Comparison of ENCODE assay signal across 2 cellular contexts in the genomic region with DNA sequence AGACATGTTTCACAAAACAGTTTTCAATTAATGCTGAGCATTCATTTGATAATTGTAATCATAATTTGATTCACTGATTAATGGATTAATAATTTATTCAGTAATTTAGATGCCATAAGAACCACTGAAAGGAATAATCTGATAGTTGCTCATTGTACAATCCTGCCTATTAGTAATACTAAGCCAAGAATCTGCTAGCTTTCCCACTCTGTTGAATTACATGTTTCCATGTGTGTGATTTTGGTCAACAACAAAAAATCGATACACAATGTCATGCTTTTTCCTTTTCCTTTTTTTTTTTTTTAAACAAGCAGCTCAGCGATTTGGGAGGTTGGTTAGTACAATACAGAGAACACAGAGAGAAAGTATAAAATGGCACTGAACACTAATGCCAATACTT.
TF ChIP-seq lines count a peak whose summit lies in the region.

No MANE protein-coding gene starts in this region.

TF ChIP-seq in HCT116, 20 proteins besides CTCF, POLR2A, EP300 and RAD21:
- TF ChIP-seq, protein P1, sequence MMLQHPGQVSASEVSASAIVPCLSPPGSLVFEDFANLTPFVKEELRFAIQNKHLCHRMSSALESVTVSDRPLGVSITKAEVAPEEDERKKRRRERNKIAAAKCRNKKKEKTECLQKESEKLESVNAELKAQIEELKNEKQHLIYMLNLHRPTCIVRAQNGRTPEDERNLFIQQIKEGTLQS (IDR thresholded peaks at IDR 0.05) = no peak
- TF ChIP-seq SRF (IDR thresholded peaks at IDR 0.05; ENCODE audit: low read depth) (no peak), CEBPB (IDR thresholded peaks at IDR 0.05; ENCODE audit: low read depth) (no peak), POLR2AphosphoS5 (IDR thresholded peaks at IDR 0.05; ENCODE audit: low read depth, low read length) (no peak), ZFX (IDR thresholded peaks at IDR 0.05) (no peak), ELF1 (IDR thresholded peaks at IDR 0.05; ENCODE audit: borderline replicate concordance, low read depth) (no peak), SIN3A (IDR thresholded peaks at IDR 0.05; ENCODE audit: low read depth) (no peak), ZNF274 (IDR thresholded peaks at IDR 0.05; ENCODE audit: low read depth, low read length) (no peak), CBX3 (IDR thresholded peaks at IDR 0.05; ENCODE audit: low read depth) (no peak), EGR1 (IDR thresholded peaks at IDR 0.05; ENCODE audit: low read depth) (no peak)
- TF ChIP-seq, protein P2, sequence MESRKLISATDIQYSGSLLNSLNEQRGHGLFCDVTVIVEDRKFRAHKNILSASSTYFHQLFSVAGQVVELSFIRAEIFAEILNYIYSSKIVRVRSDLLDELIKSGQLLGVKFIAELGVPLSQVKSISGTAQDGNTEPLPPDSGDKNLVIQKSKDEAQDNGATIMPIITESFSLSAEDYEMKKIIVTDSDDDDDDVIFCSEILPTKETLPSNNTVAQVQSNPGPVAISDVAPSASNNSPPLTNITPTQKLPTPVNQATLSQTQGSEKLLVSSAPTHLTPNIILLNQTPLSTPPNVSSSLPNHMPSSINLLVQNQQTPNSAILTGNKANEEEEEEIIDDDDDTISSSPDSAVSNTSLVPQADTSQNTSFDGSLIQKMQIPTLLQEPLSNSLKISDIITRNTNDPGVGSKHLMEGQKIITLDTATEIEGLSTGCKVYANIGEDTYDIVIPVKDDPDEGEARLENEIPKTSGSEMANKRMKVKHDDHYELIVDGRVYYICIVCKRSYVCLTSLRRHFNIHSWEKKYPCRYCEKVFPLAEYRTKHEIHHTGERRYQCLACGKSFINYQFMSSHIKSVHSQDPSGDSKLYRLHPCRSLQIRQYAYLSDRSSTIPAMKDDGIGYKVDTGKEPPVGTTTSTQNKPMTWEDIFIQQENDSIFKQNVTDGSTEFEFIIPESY (IDR thresholded peaks at IDR 0.05; ENCODE audit: extremely low read depth, insufficient replicate concordance, low read length) = no peak
- TF ChIP-seq, protein P3, sequence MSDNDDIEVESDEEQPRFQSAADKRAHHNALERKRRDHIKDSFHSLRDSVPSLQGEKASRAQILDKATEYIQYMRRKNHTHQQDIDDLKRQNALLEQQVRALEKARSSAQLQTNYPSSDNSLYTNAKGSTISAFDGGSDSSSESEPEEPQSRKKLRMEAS (IDR thresholded peaks at IDR 0.05) = no peak

TF ChIP-seq in K562, 482 proteins besides CTCF, POLR2A, EP300 and RAD21:
- peak; percentile 33; the same call in 1 of the 2 replicates for TF ChIP-seq ZNF316 (IDR thresholded peaks at IDR 0.05)
- TF ChIP-seq, protein P4, sequence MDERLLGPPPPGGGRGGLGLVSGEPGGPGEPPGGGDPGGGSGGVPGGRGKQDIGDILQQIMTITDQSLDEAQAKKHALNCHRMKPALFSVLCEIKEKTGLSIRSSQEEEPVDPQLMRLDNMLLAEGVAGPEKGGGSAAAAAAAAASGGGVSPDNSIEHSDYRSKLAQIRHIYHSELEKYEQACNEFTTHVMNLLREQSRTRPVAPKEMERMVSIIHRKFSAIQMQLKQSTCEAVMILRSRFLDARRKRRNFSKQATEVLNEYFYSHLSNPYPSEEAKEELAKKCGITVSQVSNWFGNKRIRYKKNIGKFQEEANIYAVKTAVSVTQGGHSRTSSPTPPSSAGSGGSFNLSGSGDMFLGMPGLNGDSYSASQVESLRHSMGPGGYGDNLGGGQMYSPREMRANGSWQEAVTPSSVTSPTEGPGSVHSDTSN (CRISPR knock-in tag; IDR thresholded peaks at IDR 0.05; ENCODE audit: low read depth) = no peak
- TF ChIP-seq, protein P4 (tag; conservative IDR thresholded peaks at IDR 0.05; ENCODE audit: low read depth) = no peak
- TF ChIP-seq POLR2AphosphoS2 (IDR thresholded peaks at IDR 0.05; ENCODE audit: low read length) = no peak
- no peak for TF ChIP-seq KLF6 (CRISPR knock-in tag; IDR thresholded peaks at IDR 0.05; ENCODE audit: borderline replicate concordance)
- TF ChIP-seq, protein P5, sequence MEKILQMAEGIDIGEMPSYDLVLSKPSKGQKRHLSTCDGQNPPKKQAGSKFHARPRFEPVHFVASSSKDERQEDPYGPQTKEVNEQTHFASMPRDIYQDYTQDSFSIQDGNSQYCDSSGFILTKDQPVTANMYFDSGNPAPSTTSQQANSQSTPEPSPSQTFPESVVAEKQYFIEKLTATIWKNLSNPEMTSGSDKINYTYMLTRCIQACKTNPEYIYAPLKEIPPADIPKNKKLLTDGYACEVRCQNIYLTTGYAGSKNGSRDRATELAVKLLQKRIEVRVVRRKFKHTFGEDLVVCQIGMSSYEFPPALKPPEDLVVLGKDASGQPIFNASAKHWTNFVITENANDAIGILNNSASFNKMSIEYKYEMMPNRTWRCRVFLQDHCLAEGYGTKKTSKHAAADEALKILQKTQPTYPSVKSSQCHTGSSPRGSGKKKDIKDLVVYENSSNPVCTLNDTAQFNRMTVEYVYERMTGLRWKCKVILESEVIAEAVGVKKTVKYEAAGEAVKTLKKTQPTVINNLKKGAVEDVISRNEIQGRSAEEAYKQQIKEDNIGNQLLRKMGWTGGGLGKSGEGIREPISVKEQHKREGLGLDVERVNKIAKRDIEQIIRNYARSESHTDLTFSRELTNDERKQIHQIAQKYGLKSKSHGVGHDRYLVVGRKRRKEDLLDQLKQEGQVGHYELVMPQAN (IDR thresholded peaks at IDR 0.05; ENCODE audit: borderline replicate concordance) = no peak
